1 cellular context compared by ENCODE assay signal in the genomic region with DNA sequence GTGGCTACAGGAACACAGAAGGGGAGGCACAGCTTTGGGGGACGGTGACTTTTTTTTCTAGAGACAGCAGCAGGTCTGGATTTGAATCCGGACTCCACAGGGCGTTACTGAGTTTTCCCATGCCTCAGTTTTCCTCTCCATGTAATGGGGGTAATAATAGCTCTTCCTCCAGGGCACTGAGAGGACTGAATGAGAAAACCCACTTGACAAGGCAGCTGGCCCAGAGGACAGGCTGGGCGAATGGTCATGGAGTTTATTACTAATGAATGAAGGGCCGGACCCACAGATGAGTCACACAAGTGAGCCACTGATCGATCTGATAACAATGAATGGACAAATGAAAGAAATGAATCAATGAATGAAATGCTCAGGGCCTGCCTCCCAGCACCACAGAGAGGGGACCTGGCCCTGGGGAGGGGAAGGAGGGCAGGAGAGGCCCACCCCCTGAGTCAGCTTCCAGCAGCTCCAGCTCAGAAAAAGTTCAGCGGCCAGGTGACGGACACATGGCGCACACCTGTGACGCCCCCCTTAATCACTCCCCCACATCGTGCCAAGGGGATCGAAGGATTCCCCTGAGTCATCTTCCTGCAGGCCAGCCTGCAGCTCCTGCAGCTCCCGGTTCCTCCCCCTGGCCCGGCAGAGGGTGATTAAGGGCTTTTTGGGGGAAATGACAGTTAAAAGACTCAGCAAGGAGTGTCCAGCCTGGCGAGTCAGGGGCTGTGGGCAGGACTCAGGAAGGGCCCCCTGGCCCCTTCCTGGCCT.
TF ChIP-seq lines count a peak whose summit lies in the region.

No MANE protein-coding gene starts in this region.

TF ChIP-seq in H1, 55 proteins besides CTCF, POLR2A, EP300 and RAD21 (continued from another document):
- peak; percentile 86; the same call in 1 of the 2 replicates for TF ChIP-seq KDM1A (IDR thresholded peaks at IDR 0.05; ENCODE audit: borderline replicate concordance, low read length)
- TF ChIP-seq, protein P1, sequence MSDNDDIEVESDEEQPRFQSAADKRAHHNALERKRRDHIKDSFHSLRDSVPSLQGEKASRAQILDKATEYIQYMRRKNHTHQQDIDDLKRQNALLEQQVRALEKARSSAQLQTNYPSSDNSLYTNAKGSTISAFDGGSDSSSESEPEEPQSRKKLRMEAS (IDR thresholded peaks at IDR 0.05): peak; percentile 88
- TF ChIP-seq RNF2 (IDR thresholded peaks at IDR 0.05; ENCODE audit: borderline replicate concordance, low read depth, low read length, missing control alignments, poor library complexity, severe bottlenecking): no peak
- TF ChIP-seq TBP (IDR thresholded peaks at IDR 0.05; ENCODE audit: low read depth, low read length): no peak
- TF ChIP-seq BACH1 (IDR thresholded peaks at IDR 0.05; ENCODE audit: low read length): peak; percentile 100
- TF ChIP-seq TCF12 (IDR thresholded peaks at IDR 0.05; ENCODE audit: low read depth, low read length): peak; percentile 85
- TF ChIP-seq CEBPB (IDR thresholded peaks at IDR 0.05; ENCODE audit: low read depth, low read length): no peak
TF ChIP-seq in H1: peak in this region for 10.
